In the genomic region with DNA sequence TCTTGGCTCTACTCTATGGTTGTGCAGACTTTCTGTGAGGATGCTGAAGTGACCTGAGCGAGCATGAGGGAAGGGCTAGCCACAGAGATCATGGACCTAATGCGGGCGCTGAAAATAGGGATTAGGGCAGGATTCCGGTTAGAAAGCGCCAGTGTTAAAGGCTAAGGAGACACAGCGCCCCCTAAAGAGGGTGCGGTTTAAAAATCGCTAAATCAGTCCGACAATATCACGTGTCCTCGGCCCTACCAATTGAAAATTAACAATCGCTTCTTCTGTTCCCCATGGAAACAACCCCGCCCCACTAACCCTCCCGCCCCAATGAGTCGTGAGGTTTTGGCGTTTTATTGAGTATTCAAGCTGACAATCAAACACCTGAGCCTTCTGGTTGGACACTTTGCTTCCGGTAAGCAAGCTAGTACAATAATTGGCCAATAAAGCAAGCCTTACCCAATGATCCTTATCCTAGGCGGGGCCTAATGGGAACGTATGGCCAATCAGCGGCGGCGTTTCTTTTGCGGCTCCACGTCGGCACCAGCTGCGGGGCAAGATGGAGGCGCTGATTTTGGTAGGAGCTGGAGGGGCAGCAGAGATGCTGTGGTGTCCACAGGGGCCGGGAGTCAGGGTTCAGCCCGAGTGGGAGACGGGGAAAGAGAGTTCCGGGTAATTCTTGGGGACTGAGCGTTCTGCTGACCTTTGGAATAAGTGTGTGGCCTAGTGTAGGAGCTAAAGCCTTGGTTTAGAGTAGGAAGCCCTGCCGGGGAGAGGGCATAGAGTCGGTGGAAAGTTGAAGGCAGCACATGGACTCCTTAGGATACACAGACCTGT, we compare ENCODE assay signal across 8 cellular contexts. TPM values are rescaled to one million over a fixed set of nuclear protein-coding genes. Genes with fewer than 3 reads are reported as not detected.
DNase-seq lines count a peak whose midpoint lies in the region; ATAC-seq and TF ChIP-seq lines count a peak whose summit lies in the region.

A gene with protein sequence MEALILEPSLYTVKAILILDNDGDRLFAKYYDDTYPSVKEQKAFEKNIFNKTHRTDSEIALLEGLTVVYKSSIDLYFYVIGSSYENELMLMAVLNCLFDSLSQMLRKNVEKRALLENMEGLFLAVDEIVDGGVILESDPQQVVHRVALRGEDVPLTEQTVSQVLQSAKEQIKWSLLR (plus strand): TSS at position 515 of the 825 bp plus-strand sequence. CDS start 33 bp downstream, at position 548.

- DNase-seq in NCI-H187 treated with DMSO at 0.1 percent for 48 hours (lab: John Stamatoyannopoulos, UW) (peak; percentile 99), anterior cingulate cortex (lab: John Stamatoyannopoulos, UW) (peak; percentile 66 to 100 (median 94)), right cardiac atrium (peak; percentile 94 to 96 (median 96)), pulmonary artery endothelial cell (ENCODE audit: low read depth, low spot score) (peak; percentile 98), uterus (peak; percentile 93 to 98)

- TF ChIP-seq CTCF in uterus (IDR thresholded peaks at IDR 0.05), result peak; percentile 57 to 69 (median 64)

- no peaks in the 10 kb centered on the region for H3K27me3 ChIP-seq in right cardiac atrium (ENCODE audit: control insufficient read depth, insufficient read depth)
- H3K27me3 ChIP-seq in uterus, result no peaks in the 10 kb centered on the region

- 2% methylated on average over 34 of the region's 34 CpGs for WGBS in right cardiac atrium

- H3K9me3 ChIP-seq in right cardiac atrium (ENCODE audit: control insufficient read depth, low read length), result no peaks in the 10 kb centered on the region
- no peaks in the 10 kb centered on the region for H3K9me3 ChIP-seq in uterus

- ATAC-seq in GM18502 (IDR thresholded peaks at IDR 0.05; ENCODE audit: poor library complexity, unreplicated experiment) (peak; percentile 98), HG02970 (IDR thresholded peaks at IDR 0.05; ENCODE audit: low FRiP score, unreplicated experiment) (peak; percentile 98), right cardiac atrium (peak; percentile 98 to 99)

- H3K27ac ChIP-seq in right cardiac atrium (ENCODE audit: low read length) (peak within 1 kb of the TSS; percentile 91), uterus (peak within 1 kb of the TSS; percentile 86 to 88)

- H3K36me3 ChIP-seq in uterus, result no peaks in the 10 kb centered on the region

- H3K4me1 ChIP-seq in right cardiac atrium (ENCODE audit: control insufficient read depth, insufficient read depth, low read length), result no peaks in the 10 kb centered on the region
- H3K4me1 ChIP-seq in uterus, result peaks cover 0 to 8% of the 10 kb centered on the region in 2 donors

- H3K4me3 ChIP-seq in right cardiac atrium (ENCODE audit: low read length) (peak within 1 kb of the TSS; percentile 99), uterus (peak within 1 kb of the TSS; percentile 75 to 86)

- TF ChIP-seq POLR2A in uterus (IDR thresholded peaks at IDR 0.05), result peak; percentile 64 to 77

- intact Hi-C loops in T-helper 2 cell treated with Interferon-gamma antibody and Interleukin-4, amounts not matched to agents 100 ng/mL and 5 ng/mL, for 36 hours (cut with micrococcal nuclease), result loop anchor here (1.0 kb wide), 3 partner anchors 31 to 45 kb away; a partner anchor contains a TSS
- intact Hi-C loops in right cardiac atrium (cut with DNase I) (no loop called here), uterus (cut with DNase I; ENCODE audit: low total_unique reads) (no loop called here)

RNA-seq across cellular contexts. Expression of the gene that starts here (rescaled TPM):
- total RNA-seq in T-helper 2 cell treated with Interferon-gamma antibody and Interleukin-4, amounts not matched to agents 100 ng/mL and 5 ng/mL, for 36 hours, result 136 and 139 TPM in 2 replicates
- total RNA-seq in right cardiac atrium (100 to 1,000 TPM; 103 to 120 (median 119) TPM), pulmonary artery endothelial cell (108 and 131 TPM in 2 replicates), uterus (100 to 1,000 TPM in 3 of 4 donors, 10 to 100 TPM in 1; 32.3 to 141 (median 120) TPM)
- polyA plus RNA-seq in right cardiac atrium, result 112 TPM

Comparison
In these comparisons a context has a peak if more than half of its experiments do, and no peak if none do; other contexts are left out.
1. Peak in every context shown above with its lines: DNase-seq, ATAC-seq, H3K4me3 ChIP-seq and H3K27ac ChIP-seq.